ENCODE assay signal across 32 cellular contexts in the genomic region with DNA sequence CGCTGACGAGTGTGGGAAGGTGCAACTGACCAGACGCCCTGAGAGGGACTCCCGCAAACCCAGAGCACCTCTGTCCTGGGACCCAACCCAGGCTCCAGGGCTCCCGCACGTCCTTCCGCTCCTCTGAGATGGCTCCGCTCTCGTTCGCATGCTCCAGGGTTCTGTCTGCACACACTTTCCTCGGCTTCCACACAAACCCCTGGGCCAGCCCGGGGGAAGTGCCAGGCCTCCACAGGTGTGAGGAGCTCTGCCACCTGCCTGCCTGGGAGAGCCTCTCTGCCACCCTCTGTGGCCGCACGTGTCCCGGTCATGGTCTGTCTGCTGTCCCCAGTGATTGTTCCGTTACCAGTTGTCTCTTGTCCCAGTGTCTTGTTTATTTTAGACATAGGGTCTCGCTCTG.
DNase-seq lines count a peak whose midpoint lies in the region; ATAC-seq and TF ChIP-seq lines count a peak whose summit lies in the region.
"Had no signal": no experiment of that assay in that cellular context is flagged by ENCODE, and none has a peak within 500 bp of the region (broad histone marks: within the 10 kb centered on the region; RNA-seq: fewer than 3 reads in every experiment).

No MANE protein-coding gene starts in this region.

- 97 to 98% methylated on average over 17 of the region's 17 CpGs for WGBS in sigmoid colon, 2 donors

- intact Hi-C loops in left ventricle myocardium superior (cut with micrococcal nuclease), result no loop called here
- intact Hi-C loops in sigmoid colon (cut with DNase I), result no loop called here

- no peak for TF ChIP-seq EP300 in sigmoid colon (IDR thresholded peaks at IDR 0.05)

- no peak for TF ChIP-seq POLR2A in sigmoid colon (IDR thresholded peaks at IDR 0.05)

- no peak for TF ChIP-seq CTCF in sigmoid colon (IDR thresholded peaks at IDR 0.05)

- H3K27me3 ChIP-seq in sigmoid colon, result no peaks in the 10 kb centered on the region
- H3K27me3 ChIP-seq: colonic mucosa, esophagus muscularis mucosa, testis, vagina had no signal

- peaks cover 5 to 86% (median 29%) of the 10 kb centered on the region in 4 donors for H3K36me3 ChIP-seq in sigmoid colon
- H3K36me3 ChIP-seq: colonic mucosa had no signal

- peaks cover 0 to 8% (median 1%) of the 10 kb centered on the region in 4 donors for H3K9me3 ChIP-seq in sigmoid colon
- H3K9me3 ChIP-seq: colonic mucosa, mucosa of descending colon, testis had no signal

- H3K4me1 ChIP-seq in sigmoid colon, result peaks cover 0 to 23% (median 14%) of the 10 kb centered on the region in 4 donors
- H3K4me1 ChIP-seq: colonic mucosa, testis, vagina had no signal

- peak overlapping the region in 3 of 4 donors; percentile 70 to 72 (median 71) for H3K27ac ChIP-seq in sigmoid colon
- H3K27ac ChIP-seq: 22Rv1, colonic mucosa, SK-N-MC, testis, vagina had no signal

- ATAC-seq in activated CD4-positive, CD25-positive, alpha-beta regulatory T cell treated with anti-CD3 and anti-CD28 coated beads, Interleukin-2, amount 50 U/mL, for 24 hours, result no peak
- no peak for ATAC-seq in left ventricle myocardium superior
- ATAC-seq: effector memory CD8-positive, alpha-beta T cell; K562; mucosa of descending colon; natural killer cell treated with Interleukin-12 subunit alpha and Interleukin-12 subunit beta and Interleukin-15 and Interleukin-18, amount 100 ng/mL, for 72 hours; right cardiac atrium had no signal

- peak; percentile 17 for DNase-seq in activated CD4-positive, CD25-positive, alpha-beta regulatory T cell treated with anti-CD3 and anti-CD28 coated beads, Interleukin-2, amount 50 U/mL, for 72 hours
- DNase-seq in RKO (ENCODE audit: low spot score) (peak; percentile 4), left ventricle myocardium superior (peak; percentile 22), sigmoid colon (peak; percentile 60), NCI-H226 (no peak), NCI-H146 treated with DMSO at 0.1 percent for 48 hours (lab: John Stamatoyannopoulos, UW; ENCODE audit: unreplicated experiment) (no peak)
- no peak for DNase-seq in stimulated activated CD4-positive, alpha-beta T cell treated with anti-CD3 and anti-CD28 coated beads, Interleukin-4, amount 100 ng/mL, for 4 hours
- DNase-seq: activated CD4-positive, alpha-beta memory T cell treated with anti-CD3 and anti-CD28 coated beads, Interleukin-2, amount 10 ng/mL, durations not matched to agents 7 days and 5 days; activated CD4-positive, alpha-beta T cell treated with anti-CD3 and anti-CD28 coated beads for 1 hour; activated naive CD4-positive, alpha-beta T cell; amygdala; CD4-positive, CD25-positive, alpha-beta regulatory T cell; colonic mucosa; effector memory CD8-positive, alpha-beta T cell; foreskin melanocyte; NCI-H1105 treated with DMSO at 0.1 percent for 48 hours; NCI-H2029; NCI-H526 treated with DMSO at 0.1 percent for 48 hours; stimulated activated CD4-positive, alpha-beta T cell treated with anti-CD3 and anti-CD28 coated beads, Interleukin-12 subunit alpha, Interleukin-12 subunit beta, amount 100 ng/mL, for 4 hours; stimulated activated CD4-positive, alpha-beta T cell treated with anti-CD3 and anti-CD28 coated beads, Interleukin-4, amount 100 ng/mL, for 1 hour; stimulated activated naive CD4-positive, alpha-beta T cell; testis had no signal

- H3K4me3 ChIP-seq in sigmoid colon, result no peak overlapping the region
- H3K4me3 ChIP-seq: colonic mucosa, esophagus muscularis mucosa, K562, lung, mucosa of descending colon, SK-N-MC, testis, vagina had no signal

Comparison
In these comparisons a context has a peak if more than half of its experiments do, and no peak if none do; other contexts are left out.
1. DNase-seq: peak in activated CD4-positive, CD25-positive, alpha-beta regulatory T cell treated with anti-CD3 and anti-CD28 coated beads, Interleukin-2, amount 50 U/mL, for 72 hours (single experiment), RKO (single experiment), left ventricle myocardium superior (single experiment) and sigmoid colon (single experiment); none in stimulated activated CD4-positive, alpha-beta T cell treated with anti-CD3 and anti-CD28 coated beads, Interleukin-4, amount 100 ng/mL, for 4 hours (0 of 2), NCI-H226 (single experiment) and NCI-H146 treated with DMSO at 0.1 percent for 48 hours (single experiment).